In the genomic region with DNA sequence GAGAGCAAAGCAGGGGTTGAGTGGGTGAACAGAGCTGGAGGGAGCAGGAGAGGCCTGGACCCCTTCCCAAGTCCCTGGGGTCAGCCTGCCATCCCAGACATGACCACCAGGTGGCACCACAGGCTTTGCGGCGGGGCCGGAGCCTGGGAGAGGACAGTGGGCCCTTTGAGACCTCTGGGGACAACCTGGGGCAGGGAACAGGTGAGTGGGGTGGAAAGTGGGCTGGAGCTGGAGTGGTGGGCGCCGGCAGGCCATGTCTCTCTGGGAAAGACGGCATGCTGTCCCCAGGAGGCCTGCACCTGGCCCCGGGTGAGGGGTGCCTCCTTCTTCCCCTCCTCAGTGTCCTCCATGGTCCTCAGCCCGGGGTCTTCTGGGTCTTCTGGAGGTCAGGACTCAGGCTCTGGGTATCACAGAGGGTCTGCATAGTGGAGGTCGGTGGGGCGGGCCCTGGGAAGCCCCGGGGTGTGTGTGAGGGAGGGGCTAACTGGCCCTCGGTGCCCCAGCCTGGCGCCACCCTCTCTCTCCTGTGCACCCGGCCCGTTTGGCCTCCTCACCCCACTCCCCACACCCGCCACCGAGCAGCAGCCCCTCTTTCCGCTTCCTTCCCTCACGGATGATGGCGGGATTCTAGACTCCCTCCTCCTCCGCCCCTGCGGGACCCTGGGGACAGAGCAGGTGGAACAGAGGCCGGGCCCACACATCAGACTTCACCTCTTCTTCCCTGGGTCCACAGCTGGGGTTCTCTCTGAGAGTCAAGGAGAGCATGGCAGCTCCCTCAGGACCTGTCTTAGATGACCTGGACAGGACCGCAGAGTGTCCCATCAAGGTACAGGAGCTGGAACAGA, we compare ENCODE assay signal across 8 cellular contexts. TPM values are rescaled to one million over a fixed set of nuclear protein-coding genes. Genes with fewer than 3 reads are reported as not detected.
DNase-seq lines count a peak whose midpoint lies in the region; ATAC-seq and TF ChIP-seq lines count a peak whose summit lies in the region.

No MANE protein-coding gene starts in this region.

- H3K36me3 ChIP-seq in left ventricle myocardium inferior: no peaks in the 10 kb centered on the region

- ATAC-seq in sciatic nerve (peak; percentile 62), GM19455 (IDR thresholded peaks at IDR 0.05; ENCODE audit: unreplicated experiment) (no peak), GM21423 (IDR thresholded peaks at IDR 0.05; ENCODE audit: unreplicated experiment) (no peak)

- DNase-seq in COLO829 (ENCODE audit: low spot score) (peak; percentile 76), HFF-Myc (ENCODE audit: extremely low read depth, low read depth) (no peak), SK-N-DZ (ENCODE audit: low spot score) (peak; percentile 56), left ventricle myocardium inferior (peak; percentile 56), sciatic nerve (ENCODE audit: low spot score) (peak; percentile 77)
- peak; percentile 59 for DNase-seq in activated naive CD4-positive, alpha-beta T cell treated with anti-CD3 and anti-CD28 coated beads, Interleukin-2, amount 50 U/mL, for 16 hours

- H3K4me1 ChIP-seq in left ventricle myocardium inferior: peaks cover 6% of the 10 kb centered on the region

- intact Hi-C loops in left ventricle myocardium inferior (cut with micrococcal nuclease) (loop anchor here (5.0 to 10.0 kb wide), 2 partner anchors 90 to 107 kb away; no protein-coding TSS in a partner anchor), sciatic nerve (cut with DNase I) (loop anchor here (10.0 kb wide), 3 partner anchors 110 to 260 kb away; no protein-coding TSS in a partner anchor)

- H3K27ac ChIP-seq in left ventricle myocardium inferior (replicated peaks): no peak overlapping the region

- no peaks in the 10 kb centered on the region for H3K9me3 ChIP-seq in left ventricle myocardium inferior (replicated peaks)

- TF ChIP-seq CTCF in HFF-Myc (IDR thresholded peaks at IDR 0.05; ENCODE audit: low read depth, low read length, missing control alignments) (peak; percentile 96), left ventricle myocardium inferior (IDR thresholded peaks at IDR 0.05; ENCODE audit: borderline replicate concordance) (peak; percentile 97)

- peaks cover 23% of the 10 kb centered on the region for H3K27me3 ChIP-seq in left ventricle myocardium inferior (ENCODE audit: low read depth)

- H3K4me3 ChIP-seq in HFF-Myc (replicated peaks; ENCODE audit: low read depth, low read length) (no peak overlapping the region), left ventricle myocardium inferior (no peak overlapping the region)

RNA-seq across cellular contexts. Expression of gene PKP1, which starts 28.5 kb away (rescaled TPM):
- 0.14 and 0.23 TPM in 2 replicates for polyA plus RNA-seq in SK-N-DZ (2014; cell fraction: cytosol; rRNA removed)
- polyA plus RNA-seq in SK-N-DZ (2014; cell fraction: nucleus; rRNA removed): 0.15 and 0.35 TPM in 2 replicates
- total RNA-seq in left ventricle myocardium inferior (0.38 TPM), sciatic nerve (8.2 TPM)
